Comparison of ENCODE assay signal across 12 cellular contexts in the genomic region with DNA sequence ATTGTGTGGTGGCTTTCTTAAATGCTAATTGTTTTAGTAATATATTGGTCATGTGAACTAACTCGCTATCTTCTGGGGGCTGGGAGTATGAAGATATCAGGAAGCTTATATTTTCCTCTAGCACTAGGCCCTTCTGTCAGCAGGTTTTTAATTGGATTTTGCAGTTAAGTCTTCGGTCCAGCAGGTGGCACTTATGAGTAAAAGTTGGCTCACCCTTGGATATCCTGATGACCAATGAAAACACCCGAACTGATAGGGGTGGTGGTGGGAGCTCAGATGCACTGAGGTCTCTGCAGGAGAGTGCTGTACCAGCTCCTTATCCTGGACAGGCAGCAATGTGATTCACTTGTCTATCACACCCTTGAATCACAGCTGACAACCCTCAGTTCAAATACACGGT.
DNase-seq lines count a peak whose midpoint lies in the region; ATAC-seq, FAIRE-seq and TF ChIP-seq lines count a peak whose summit lies in the region.
"Had no signal": no experiment of that assay in that cellular context is flagged by ENCODE, and none has a peak within 500 bp of the region (broad histone marks: within the 10 kb centered on the region; RNA-seq: fewer than 3 reads in every experiment).

No MANE protein-coding gene starts in this region.

- intact Hi-C loops in Panc1 (cut with micrococcal nuclease; ENCODE audit: unreplicated experiment) = no loop called here

- no peak for FAIRE-seq in H54 (lab: Jason Lieb, UNC)

- DNase-seq in GM03348 (ENCODE audit: low spot score) (peak; percentile 1), H54 (ENCODE audit: insufficient read length, low spot score) (peak; percentile 4), Panc1 (ENCODE audit: low read depth, low spot score) (no peak), iris pigment epithelial cell (ENCODE audit: low read depth) (peak; percentile 1), dermis blood vessel endothelial cell (no peak), amygdala (lab: John Stamatoyannopoulos, UW) (no peak)
- DNase-seq in effector CD8-positive, alpha-beta T cell (lab: John Stamatoyannopoulos, UW) = no peak
- DNase-seq: activated CD4-positive, alpha-beta T cell treated with anti-CD3 and anti-CD28 coated beads, Interleukin-2, amount 10 ng/mL, durations not matched to agents 24 days and 14 days; hypothalamus; NCI-H226; stimulated activated naive CD4-positive, alpha-beta T cell treated with Interleukin-2 at 50 U/mL for 16 hours had no signal

- H3K27me3 ChIP-seq in Panc1 (ENCODE audit: control insufficient read depth, insufficient read depth, low read length) (no peaks in the 10 kb centered on the region), gastroesophageal sphincter (no peaks in the 10 kb centered on the region)

- TF ChIP-seq POLR2A in H54 (IDR thresholded peaks at IDR 0.05; ENCODE audit: low read depth, low read length) (no peak), gastroesophageal sphincter (IDR thresholded peaks at IDR 0.05) (no peak)

- H3K4me3 ChIP-seq in Panc1 (ENCODE audit: low read depth in 2 of 2, low read length in 2 of 2) (no peak overlapping the region), gastroesophageal sphincter (no peak overlapping the region)

- CTCF ChIA-PET in Panc1 (lab: Charles Lee) = no interaction called here

- TF ChIP-seq EP300 in gastroesophageal sphincter (IDR thresholded peaks at IDR 0.05) = no peak

- H3K27ac ChIP-seq in Panc1 (ENCODE audit: low read length) (no peak overlapping the region), gastroesophageal sphincter (no peak overlapping the region)

- BruUV-seq in Panc1 (replicated peaks; lab: Mats Ljungman, UMichigan) = no TSS peak

- in situ Hi-C loops in Panc1 (cut with HindIII; ENCODE audit: low pct_unique_long_range_greater_than_20kb, low sequenced_read_pairs) = no loop called here

- H3K9me3 ChIP-seq in Panc1 (ENCODE audit: control insufficient read depth, insufficient read depth, low read depth, low read length) (no peaks in the 10 kb centered on the region), gastroesophageal sphincter (no peaks in the 10 kb centered on the region)

- TF ChIP-seq CTCF in Panc1 (IDR thresholded peaks at IDR 0.05) (peak; percentile 30), gastroesophageal sphincter (IDR thresholded peaks at IDR 0.05) (no peak)

- no peaks in the 10 kb centered on the region for H3K4me1 ChIP-seq in Panc1 (ENCODE audit: control insufficient read depth, insufficient read depth, low read length)
- H3K4me1 ChIP-seq in gastroesophageal sphincter = no peaks in the 10 kb centered on the region

- POLR2A ChIA-PET in Panc1 (lab: Charles Lee) = no interaction called here

- WGBS in gastroesophageal sphincter (ENCODE audit: low coverage in 1 of 2), 2 donors = 42 to 58% methylated on average over 4 of the region's 4 CpGs

- H3K36me3 ChIP-seq in Panc1 (ENCODE audit: control insufficient read depth, insufficient read depth, low read length) (no peaks in the 10 kb centered on the region), gastroesophageal sphincter (no peaks in the 10 kb centered on the region)

- ATAC-seq in Panc1 (no peak), gastroesophageal sphincter (no peak)

Comparison
In these comparisons a context has a peak if more than half of its experiments do, and no peak if none do; other contexts are left out.
1. DNase-seq: peak in GM03348 (single experiment), H54 (single experiment) and iris pigment epithelial cell (single experiment); none in Panc1 (single experiment), dermis blood vessel endothelial cell (single experiment), amygdala (0 of 56) and effector CD8-positive, alpha-beta T cell (single experiment).